In genomic region chrX:69277961-69278795, GRCh38 we compare ENCODE assay signal across 23 cellular contexts.
DNase-seq lines count a peak whose midpoint lies in the region; ATAC-seq and TF ChIP-seq lines count a peak whose summit lies in the region.
"Had no signal": no experiment of that assay in that cellular context is flagged by ENCODE, and none has a peak within 500 bp of the region (broad histone marks: within the 10 kb centered on the region; RNA-seq: fewer than 3 reads in every experiment).

No MANE protein-coding gene starts in this region.

- H3K9me3 ChIP-seq in cardiac muscle cell (ENCODE audit: low read depth) (no peaks in the 10 kb centered on the region), right atrium auricular region (no peaks in the 10 kb centered on the region), ectodermal cell (ENCODE audit: control insufficient read depth, low read length) (no peaks in the 10 kb centered on the region)
- H3K9me3 ChIP-seq: psoas muscle, SJSA1 had no signal

- H3K9me3 Mint-ChIP-seq in nephron, result no peaks in the 10 kb centered on the region
- H3K9me3 Mint-ChIP-seq in activated T-helper 2 cell treated with anti-CD3 and anti-CD28 coated beads, Interferon-gamma antibody, Interleukin-2, Interleukin-4, amounts not matched to agents 10 μg/mL and 5 μg/mL and 100 μg/mL, durations not matched to agents 14 hours and 24 hours and 36 hours, result no peaks in the 10 kb centered on the region
- H3K9me3 Mint-ChIP-seq: activated CD8-positive, alpha-beta T cell treated with anti-CD3 and anti-CD28 coated beads for 36 hours; activated naive CD4-positive, alpha-beta T cell treated with anti-CD3 and anti-CD28 coated beads for 36 hours; activated T-cell treated with anti-CD3 and anti-CD28 coated beads, Interleukin-2, amount 50 U/mL, for 24 hours; T-helper 2 cell treated with Interferon-gamma antibody and Interleukin-4, amounts not matched to agents 5 μg/mL and 100 μg/mL, for 36 hours had no signal

- H3K4me1 ChIP-seq in cardiac muscle cell (ENCODE audit: low read depth) (peaks cover 18% of the 10 kb centered on the region), right atrium auricular region (peaks cover 0 to 17% of the 10 kb centered on the region in 2 donors), ectodermal cell (ENCODE audit: control insufficient read depth, insufficient read depth, low read length) (peaks cover 15% of the 10 kb centered on the region)
- H3K4me1 ChIP-seq: psoas muscle, SJSA1 had no signal

- H3K36me3 ChIP-seq in cardiac muscle cell (no peaks in the 10 kb centered on the region), right atrium auricular region (no peaks in the 10 kb centered on the region), ectodermal cell (ENCODE audit: control insufficient read depth, insufficient read depth, low read length) (no peaks in the 10 kb centered on the region)
- H3K36me3 ChIP-seq: SJSA1 had no signal

- H3K36me3 Mint-ChIP-seq in nephron (ENCODE audit: low read depth), result no peaks in the 10 kb centered on the region
- no peaks in the 10 kb centered on the region for H3K36me3 Mint-ChIP-seq in activated T-helper 2 cell treated with anti-CD3 and anti-CD28 coated beads, Interferon-gamma antibody, Interleukin-2, Interleukin-4, amounts not matched to agents 10 μg/mL and 5 μg/mL and 100 μg/mL, durations not matched to agents 14 hours and 24 hours and 36 hours (ENCODE audit: low read depth)
- H3K36me3 Mint-ChIP-seq: CD4-positive, alpha-beta memory T cell; naive B cell had no signal

- DNase-seq in cardiac muscle cell (ENCODE audit: low read depth in 1 of 2, low spot score in 1 of 2), result peak in 1 of 2 donors; percentile 50
- DNase-seq in right atrium auricular region (ENCODE audit: low spot score), result no peak
- no peak for DNase-seq in caudate nucleus (lab: John Stamatoyannopoulos, UW)
- DNase-seq in stimulated activated naive CD8-positive, alpha-beta T cell treated with anti-CD3 and anti-CD28 coated beads, Interleukin-15, Interleukin-2, amounts not matched to agents 100 U/mL and 50 U/mL, for 24 hours, result no peak
- DNase-seq in activated T-helper 2 cell treated with anti-CD3 and anti-CD28 coated beads, Interferon-gamma antibody, Interleukin-2, Interleukin-4, amounts not matched to agents 10 μg/mL and 5 μg/mL and 100 μg/mL, durations not matched to agents 14 hours and 24 hours and 36 hours (ENCODE audit: low spot score), result no peak
- DNase-seq: activated CD4-positive, CD25-positive, alpha-beta regulatory T cell; activated CD8-positive, alpha-beta T cell treated with anti-CD3 and anti-CD28 coated beads for 36 hours; activated naive CD4-positive, alpha-beta T cell treated with anti-CD3 and anti-CD28 coated beads for 36 hours; activated T-cell treated with anti-CD3 and anti-CD28 coated beads, Interleukin-2, amount 50 U/mL, for 24 hours; CD4-positive, alpha-beta memory T cell; glutamatergic neuron; mammary epithelial cell; MV-4-11; naive B cell; NCI-H526; psoas muscle; stimulated activated CD4-positive, alpha-beta T cell treated with anti-CD3 and anti-CD28 coated beads, Interleukin-4, amount 100 ng/mL, for 24 hours had no signal

- H3K27me3 ChIP-seq in cardiac muscle cell (no peaks in the 10 kb centered on the region), right atrium auricular region (no peaks in the 10 kb centered on the region), ectodermal cell (ENCODE audit: control insufficient read depth, insufficient read depth, low read length, poor library complexity, severe bottlenecking) (no peaks in the 10 kb centered on the region)
- H3K27me3 ChIP-seq: SJSA1 had no signal

- 6 to 10% methylated on average over 15 to 20 of the region's 20 CpGs for WGBS in ectodermal cell, 2 experiments

- intact Hi-C loops in activated T-helper 2 cell treated with anti-CD3 and anti-CD28 coated beads, Interferon-gamma antibody, Interleukin-2, Interleukin-4, amounts not matched to agents 10 μg/mL and 5 μg/mL and 100 μg/mL, durations not matched to agents 14 hours and 24 hours and 36 hours (cut with micrococcal nuclease), result no loop called here

- H3K27ac Mint-ChIP-seq in nephron, result peak overlapping the region; percentile 68 to 88 (median 84)
- H3K27ac Mint-ChIP-seq in activated T-helper 2 cell treated with anti-CD3 and anti-CD28 coated beads, Interferon-gamma antibody, Interleukin-2, Interleukin-4, amounts not matched to agents 10 μg/mL and 5 μg/mL and 100 μg/mL, durations not matched to agents 14 hours and 24 hours and 36 hours, result no peak overlapping the region
- H3K27ac Mint-ChIP-seq: activated CD8-positive, alpha-beta T cell treated with anti-CD3 and anti-CD28 coated beads for 36 hours; activated naive CD4-positive, alpha-beta T cell treated with anti-CD3 and anti-CD28 coated beads for 36 hours; activated T-cell treated with anti-CD3 and anti-CD28 coated beads, Interleukin-2, amount 50 U/mL, for 24 hours; CD4-positive, alpha-beta memory T cell; T-helper 2 cell treated with Interferon-gamma antibody and Interleukin-4, amounts not matched to agents 5 μg/mL and 100 μg/mL, for 36 hours had no signal

- peak overlapping the region; percentile 70 for H3K27ac ChIP-seq in cardiac muscle cell
- peak overlapping the region in 1 of 2 donors; percentile 35 for H3K27ac ChIP-seq in right atrium auricular region
- H3K27ac ChIP-seq in ectodermal cell (ENCODE audit: insufficient read depth, low read depth, low read length, poor library complexity, severe bottlenecking), result peak overlapping the region; percentile 8
- no peak overlapping the region for H3K27ac ChIP-seq in caudate nucleus (ENCODE audit: low read depth, low read length)
- H3K27ac ChIP-seq: KMS-11, psoas muscle, SJSA1 had no signal

- TF ChIP-seq CTCF in cardiac muscle cell (IDR thresholded peaks at IDR 0.05; ENCODE audit: low read depth, low read length), result no peak
- no peak for TF ChIP-seq CTCF in right atrium auricular region (IDR thresholded peaks at IDR 0.05)
- no peak for TF ChIP-seq CTCF in nephron (IDR thresholded peaks at IDR 0.05; ENCODE audit: unreplicated experiment in 3 of 3)

- ATAC-seq in GM21723 (IDR thresholded peaks at IDR 0.05; ENCODE audit: unreplicated experiment), result no peak
- ATAC-seq in stimulated activated naive CD8-positive, alpha-beta T cell treated with anti-CD3 and anti-CD28 coated beads, Interleukin-15, Interleukin-2, amounts not matched to agents 100 U/mL and 50 U/mL, for 24 hours, result no peak
- ATAC-seq: activated CD8-positive, alpha-beta T cell treated with anti-CD3 and anti-CD28 coated beads for 36 hours; psoas muscle had no signal

- peaks cover 53% of the 10 kb centered on the region for H3K4me1 Mint-ChIP-seq in nephron
- no peaks in the 10 kb centered on the region for H3K4me1 Mint-ChIP-seq in activated T-helper 2 cell treated with anti-CD3 and anti-CD28 coated beads, Interferon-gamma antibody, Interleukin-2, Interleukin-4, amounts not matched to agents 10 μg/mL and 5 μg/mL and 100 μg/mL, durations not matched to agents 14 hours and 24 hours and 36 hours (ENCODE audit: low read depth)
- H3K4me1 Mint-ChIP-seq: CD4-positive, alpha-beta memory T cell; naive B cell had no signal

- H3K4me3 ChIP-seq in cardiac muscle cell (no peak overlapping the region), right atrium auricular region (no peak overlapping the region), ectodermal cell (ENCODE audit: insufficient read depth, low read depth, low read length) (no peak overlapping the region)
- H3K4me3 ChIP-seq: psoas muscle, SJSA1 had no signal

- peak overlapping the region in 2 of 3 experiments; percentile 35 to 36 for H3K4me3 Mint-ChIP-seq in nephron
- H3K4me3 Mint-ChIP-seq in activated T-helper 2 cell treated with anti-CD3 and anti-CD28 coated beads, Interferon-gamma antibody, Interleukin-2, Interleukin-4, amounts not matched to agents 10 μg/mL and 5 μg/mL and 100 μg/mL, durations not matched to agents 14 hours and 24 hours and 36 hours (ENCODE audit: low read depth), result no peak overlapping the region
- H3K4me3 Mint-ChIP-seq: activated CD8-positive, alpha-beta T cell treated with anti-CD3 and anti-CD28 coated beads for 36 hours; activated naive CD4-positive, alpha-beta T cell treated with anti-CD3 and anti-CD28 coated beads for 36 hours; activated T-cell treated with anti-CD3 and anti-CD28 coated beads, Interleukin-2, amount 50 U/mL, for 24 hours; CD4-positive, alpha-beta memory T cell; naive B cell; T-helper 2 cell treated with Interferon-gamma antibody and Interleukin-4, amounts not matched to agents 5 μg/mL and 100 μg/mL, for 36 hours had no signal

- no peaks in the 10 kb centered on the region for H3K27me3 Mint-ChIP-seq in nephron (ENCODE audit: low read depth)
- no peaks in the 10 kb centered on the region for H3K27me3 Mint-ChIP-seq in activated T-helper 2 cell treated with anti-CD3 and anti-CD28 coated beads, Interferon-gamma antibody, Interleukin-2, Interleukin-4, amounts not matched to agents 10 μg/mL and 5 μg/mL and 100 μg/mL, durations not matched to agents 14 hours and 24 hours and 36 hours (ENCODE audit: low read depth)
